In genomic region chr7:130668258-130669050, GRCh38 we compare ENCODE assay signal across 8 cellular contexts. TPM values are rescaled to one million over a fixed set of nuclear protein-coding genes. Genes with fewer than 3 reads are reported as not detected.
DNase-seq lines count a peak whose midpoint lies in the region; ATAC-seq and TF ChIP-seq lines count a peak whose summit lies in the region.

Gene COPG2 (minus strand): TSS chr7:130668748. CDS start chr7:130668668, 80 bp downstream.

- H3K4me1 Mint-ChIP-seq in activated T-helper 17 cell treated with anti-CD3 and anti-CD28 coated beads, Interleukin-2, amount 50 U/mL, for 72 hours = peaks cover 7% of the 10 kb centered on the region
- peaks cover 17 to 21% of the 10 kb centered on the region in 2 donors for H3K4me1 Mint-ChIP-seq in natural killer cell

- no peaks in the 10 kb centered on the region for H3K9me3 Mint-ChIP-seq in activated T-helper 17 cell treated with anti-CD3 and anti-CD28 coated beads, Interleukin-2, amount 50 U/mL, for 72 hours
- no peaks in the 10 kb centered on the region for H3K9me3 Mint-ChIP-seq in natural killer cell

- peak within 1 kb of the TSS; percentile 76 for H3K4me3 ChIP-seq in fibroblast of mammary gland (ENCODE audit: control insufficient read depth, low read depth, low read length)

- DNase-seq in EH (ENCODE audit: low read depth) = peak; percentile 85
- DNase-seq in KG1 (lab: John Stamatoyannopoulos, UW) = peak; percentile 7
- DNase-seq in RPMI7951 (ENCODE audit: low read depth) = peak; percentile 85
- peak; percentile 66 for DNase-seq in fibroblast of mammary gland (ENCODE audit: low read depth)
- DNase-seq in natural killer cell = peak; percentile 79
- DNase-seq in stimulated activated naive CD4-positive, alpha-beta T cell (lab: John Stamatoyannopoulos, UW) = peak; percentile 21 to 57 (median 50)

- H3K27ac Mint-ChIP-seq in activated T-helper 17 cell treated with anti-CD3 and anti-CD28 coated beads, Interleukin-2, amount 50 U/mL, for 72 hours = peak within 1 kb of the TSS; percentile 50
- peak within 1 kb of the TSS; percentile 72 to 81 for H3K27ac Mint-ChIP-seq in natural killer cell

- peaks cover 4% of the 10 kb centered on the region for H3K27me3 Mint-ChIP-seq in activated T-helper 17 cell treated with anti-CD3 and anti-CD28 coated beads, Interleukin-2, amount 50 U/mL, for 72 hours
- peaks cover 6 to 12% of the 10 kb centered on the region in 2 donors for H3K27me3 Mint-ChIP-seq in natural killer cell (ENCODE audit: low read depth in 2 of 2)

- peaks cover 19% of the 10 kb centered on the region for H3K36me3 Mint-ChIP-seq in activated T-helper 17 cell treated with anti-CD3 and anti-CD28 coated beads, Interleukin-2, amount 50 U/mL, for 72 hours (ENCODE audit: low read depth)
- H3K36me3 Mint-ChIP-seq in natural killer cell = no peaks in the 10 kb centered on the region

- intact Hi-C loops in natural killer cell (cut with micrococcal nuclease) = loop anchor here (5.0 kb wide), 1 partner anchor 596 kb away; the partner anchor contains the start of gene KLHDC10

- ATAC-seq in GM21786 (IDR thresholded peaks at IDR 0.05; ENCODE audit: unreplicated experiment) (peak; percentile 94), natural killer cell (peak; percentile 90 to 95 (median 92))
- peak; percentile 97 for ATAC-seq in activated T-helper 17 cell treated with anti-CD3 and anti-CD28 coated beads, Interleukin-2, amount 50 U/mL, for 72 hours (replicated peaks)

- TF ChIP-seq CTCF in fibroblast of mammary gland (conservative IDR thresholded peaks at IDR 0.05; ENCODE audit: control insufficient read depth, insufficient read depth, low read depth, low read length) (no peak), natural killer cell (IDR thresholded peaks at IDR 0.05) (no peak)

- peak within 1 kb of the TSS; percentile 82 for H3K4me3 Mint-ChIP-seq in activated T-helper 17 cell treated with anti-CD3 and anti-CD28 coated beads, Interleukin-2, amount 50 U/mL, for 72 hours
- peak within 1 kb of the TSS; percentile 89 for H3K4me3 Mint-ChIP-seq in natural killer cell

RNA-seq across cellular contexts. Expression of gene COPG2, which starts in this region (rescaled TPM):
- total RNA-seq in RPMI7951 (2014; rRNA removed; shearing (Covaris generic)) = 38.9 and 39.3 TPM in 2 replicates
- 10 to 100 TPM; 27.3 to 31.2 TPM for total RNA-seq in activated T-helper 17 cell treated with anti-CD3 and anti-CD28 coated beads, Interleukin-2, amount 50 U/mL, for 72 hours
- 1 to 10 TPM; 6.6 to 9.1 (median 8.9) TPM for total RNA-seq in natural killer cell

Comparison
In these comparisons a context has a peak if more than half of its experiments do, and no peak if none do; other contexts are left out.
1. Peak in every context shown above with its lines: DNase-seq, ATAC-seq and H3K4me3 ChIP-seq.
2. DNase-seq: peak in every context shown above with its lines; median percentile 85 in EH; 85 in RPMI7951; 79 in natural killer cell; 66 in fibroblast of mammary gland; 50 in stimulated activated naive CD4-positive, alpha-beta T cell; 7 in KG1.